18 cellular contexts compared by ENCODE assay signal in the genomic region with DNA sequence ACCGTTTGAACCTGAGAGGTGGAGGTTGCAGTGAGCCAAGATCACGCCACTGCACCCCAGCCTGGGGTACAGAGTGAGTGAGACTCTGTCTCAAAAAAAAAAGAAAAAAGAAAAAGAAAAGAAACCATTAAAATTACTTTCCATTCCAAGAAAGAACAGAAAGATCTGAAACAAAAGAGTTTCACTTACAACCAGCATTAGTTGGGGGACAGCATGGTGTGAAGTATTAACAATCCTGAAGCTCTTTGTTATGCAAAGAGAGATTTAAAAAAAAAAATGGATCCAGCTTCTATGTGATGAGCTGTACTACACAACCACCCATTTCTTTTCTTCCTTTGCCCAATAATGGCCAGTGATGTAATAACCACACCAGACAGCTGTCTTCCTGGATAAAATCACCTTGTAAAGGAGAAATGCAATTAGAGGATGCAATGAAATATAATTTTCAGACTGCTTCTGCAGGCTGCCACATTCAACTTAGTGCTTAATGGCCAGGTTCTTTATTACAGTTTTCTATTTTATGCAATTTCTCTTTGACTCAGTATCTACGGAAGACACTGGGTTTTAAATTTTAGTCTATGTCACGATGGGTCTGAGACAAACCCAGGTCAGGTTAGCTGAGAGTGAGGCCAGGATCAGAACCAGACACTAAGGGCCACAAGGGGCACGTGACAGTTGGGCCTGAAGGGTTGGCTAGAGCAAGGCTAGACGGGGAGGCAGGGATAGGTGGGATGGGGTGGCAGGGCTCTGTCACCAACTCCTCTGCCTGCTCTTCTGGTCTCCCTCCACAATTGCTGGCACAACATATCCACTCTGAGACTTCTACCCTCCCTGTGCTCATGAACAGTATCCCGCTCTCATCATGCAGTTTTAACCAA.
DNase-seq lines count a peak whose midpoint lies in the region; ATAC-seq and TF ChIP-seq lines count a peak whose summit lies in the region.
"Had no signal": no experiment of that assay in that cellular context is flagged by ENCODE, and none has a peak within 500 bp of the region (broad histone marks: within the 10 kb centered on the region; RNA-seq: fewer than 3 reads in every experiment).

No MANE protein-coding gene starts in this region.

- H3K4me3 Mint-ChIP-seq in WTC11 (0 out of 2 replicates have a peak overlapping the region, but pooled peaks have one; percentile 13), natural killer cell (no peak overlapping the region)
- H3K4me3 Mint-ChIP-seq in activated T-helper 2 cell treated with anti-CD3 and anti-CD28 coated beads, Interferon-gamma antibody, Interleukin-2, Interleukin-4, amounts not matched to agents 10 μg/mL and 5 μg/mL and 100 μg/mL, durations not matched to agents 14 hours and 24 hours and 36 hours (ENCODE audit: low read depth), result no peak overlapping the region
- H3K4me3 Mint-ChIP-seq: activated naive CD8-positive, alpha-beta T cell; activated T-cell treated with anti-CD3 and anti-CD28 coated beads, Interleukin-2, amount 50 U/mL, for 4 hours had no signal

- no peak for TF ChIP-seq POLR2A in esophagus muscularis mucosa (IDR thresholded peaks at IDR 0.05; ENCODE audit: low read depth)

- H3K27me3 ChIP-seq in HUES64 (ENCODE audit: insufficient read depth, low read length) (no peaks in the 10 kb centered on the region), esophagus muscularis mucosa (no peaks in the 10 kb centered on the region)
- H3K27me3 ChIP-seq: cardiac muscle cell, tibial nerve had no signal

- peaks cover 9% of the 10 kb centered on the region; the same call in 1 of the 2 replicates for H3K9me3 Mint-ChIP-seq in WTC11
- no peaks in the 10 kb centered on the region for H3K9me3 Mint-ChIP-seq in natural killer cell
- H3K9me3 Mint-ChIP-seq in activated T-helper 2 cell treated with anti-CD3 and anti-CD28 coated beads, Interferon-gamma antibody, Interleukin-2, Interleukin-4, amounts not matched to agents 10 μg/mL and 5 μg/mL and 100 μg/mL, durations not matched to agents 14 hours and 24 hours and 36 hours, result no peaks in the 10 kb centered on the region
- H3K9me3 Mint-ChIP-seq: activated T-cell treated with anti-CD3 and anti-CD28 coated beads, Interleukin-2, amount 50 U/mL, for 4 hours had no signal

- CTCF ChIA-PET in WTC11 (lab: Charles Lee), result interaction anchor here (1.1 to 2.1 kb wide), 4 partner anchors 10 to 256 kb away, joined by 3 to 9 read pairs (median 5); no protein-coding TSS in a partner anchor

- H3K4me1 Mint-ChIP-seq in WTC11, result peaks cover 69% of the 10 kb centered on the region
- peaks cover 62 to 70% of the 10 kb centered on the region in 2 donors for H3K4me1 Mint-ChIP-seq in natural killer cell
- H3K4me1 Mint-ChIP-seq in activated T-helper 2 cell treated with anti-CD3 and anti-CD28 coated beads, Interferon-gamma antibody, Interleukin-2, Interleukin-4, amounts not matched to agents 10 μg/mL and 5 μg/mL and 100 μg/mL, durations not matched to agents 14 hours and 24 hours and 36 hours (ENCODE audit: low read depth), result peaks cover 41% of the 10 kb centered on the region

- POLR2A ChIA-PET in WTC11 (lab: Charles Lee), result no interaction called here

- H3K27ac ChIP-seq in HUES64 (ENCODE audit: low read depth, low read length) (peak overlapping the region; percentile 81), esophagus muscularis mucosa (replicated peaks in 1 of 4) (no peak overlapping the region)
- H3K27ac ChIP-seq: cardiac muscle cell, tibial nerve had no signal

- peak; percentile 45; the same call in 1 of the 2 replicates for ATAC-seq in WTC11
- ATAC-seq in natural killer cell, result no peak
- no peak for ATAC-seq in HG02973 (IDR thresholded peaks at IDR 0.05; ENCODE audit: unreplicated experiment)
- ATAC-seq: activated T-cell treated with anti-CD3 and anti-CD28 coated beads, Interleukin-2, amount 50 U/mL, for 4 hours; HCT116 had no signal

- peak; percentile 41 for DNase-seq in Daoy (ENCODE audit: low read depth)
- no peak for DNase-seq in WTC11 (ENCODE audit: low spot score)
- no peak for DNase-seq in natural killer cell
- no peak for DNase-seq in esophagus muscularis mucosa (ENCODE audit: extremely low spot score)
- no peak for DNase-seq in activated T-helper 2 cell treated with anti-CD3 and anti-CD28 coated beads, Interferon-gamma antibody, Interleukin-2, Interleukin-4, amounts not matched to agents 10 μg/mL and 5 μg/mL and 100 μg/mL, durations not matched to agents 14 hours and 24 hours and 36 hours (ENCODE audit: low spot score)
- DNase-seq: activated CD4-positive, alpha-beta T cell treated with anti-CD3 and anti-CD28 coated beads, Interleukin-2, amount 50 U/mL, for 1 hour; activated T-cell treated with anti-CD3 and anti-CD28 coated beads, Interleukin-2, amount 50 U/mL, for 4 hours; C1 segment of cervical spinal cord; mesendoderm; MM.1S; NCI-H1930; NCI-H510A treated with DMSO at 0.1 percent for 48 hours had no signal

- no peaks in the 10 kb centered on the region; the same call in 1 of the 2 replicates for H3K27me3 Mint-ChIP-seq in WTC11 (ENCODE audit: low read depth)
- H3K27me3 Mint-ChIP-seq in natural killer cell (ENCODE audit: low read depth in 2 of 2), result no peaks in the 10 kb centered on the region
- H3K27me3 Mint-ChIP-seq in activated T-helper 2 cell treated with anti-CD3 and anti-CD28 coated beads, Interferon-gamma antibody, Interleukin-2, Interleukin-4, amounts not matched to agents 10 μg/mL and 5 μg/mL and 100 μg/mL, durations not matched to agents 14 hours and 24 hours and 36 hours (ENCODE audit: low read depth), result no peaks in the 10 kb centered on the region
- H3K27me3 Mint-ChIP-seq: activated naive CD8-positive, alpha-beta T cell had no signal

- H3K9ac ChIP-seq in HUES64 (ENCODE audit: low read depth, low read length), result no peak overlapping the region; the same call in 1 of the 2 replicates

- H3K9me3 ChIP-seq in HUES64 (ENCODE audit: insufficient read depth, low read depth, low read length), result no peaks in the 10 kb centered on the region
- H3K9me3 ChIP-seq in esophagus muscularis mucosa, result no peaks in the 10 kb centered on the region
- H3K9me3 ChIP-seq: tibial nerve had no signal

- WGBS in HUES64, result 70% methylated on average over 7 of the region's 7 CpGs
- 89% methylated on average over 7 of the region's 7 CpGs for WGBS in esophagus muscularis mucosa

- intact Hi-C loops in natural killer cell (cut with micrococcal nuclease), result no loop called here
- intact Hi-C loops in esophagus muscularis mucosa (cut with DNase I), result no loop called here
- intact Hi-C loops in activated T-helper 2 cell treated with anti-CD3 and anti-CD28 coated beads, Interferon-gamma antibody, Interleukin-2, Interleukin-4, amounts not matched to agents 10 μg/mL and 5 μg/mL and 100 μg/mL, durations not matched to agents 14 hours and 24 hours and 36 hours (cut with micrococcal nuclease), result loop anchor here (5.0 to 10.0 kb wide), 3 partner anchors 158 to 352 kb away; a partner anchor contains a TSS

- H3K36me3 ChIP-seq in HUES64 (ENCODE audit: insufficient read depth, low read length) (no peaks in the 10 kb centered on the region), esophagus muscularis mucosa (no peaks in the 10 kb centered on the region)
- H3K36me3 ChIP-seq: cardiac muscle cell had no signal

- no peak overlapping the region for H3K4me3 ChIP-seq in HUES64 (ENCODE audit: low read length)
- no peak overlapping the region for H3K4me3 ChIP-seq in esophagus muscularis mucosa
- H3K4me3 ChIP-seq: cardiac muscle cell, tibial nerve had no signal

- H3K27ac Mint-ChIP-seq in WTC11, result peak overlapping the region; percentile 67
- H3K27ac Mint-ChIP-seq in natural killer cell, result peak overlapping the region; percentile 37 to 52
- H3K27ac Mint-ChIP-seq in activated T-helper 2 cell treated with anti-CD3 and anti-CD28 coated beads, Interferon-gamma antibody, Interleukin-2, Interleukin-4, amounts not matched to agents 10 μg/mL and 5 μg/mL and 100 μg/mL, durations not matched to agents 14 hours and 24 hours and 36 hours, result no peak overlapping the region

- H3K36me3 Mint-ChIP-seq in WTC11 (peaks cover 11% of the 10 kb centered on the region), natural killer cell (no peaks in the 10 kb centered on the region)
- H3K36me3 Mint-ChIP-seq in activated T-helper 2 cell treated with anti-CD3 and anti-CD28 coated beads, Interferon-gamma antibody, Interleukin-2, Interleukin-4, amounts not matched to agents 10 μg/mL and 5 μg/mL and 100 μg/mL, durations not matched to agents 14 hours and 24 hours and 36 hours (ENCODE audit: low read depth), result peaks cover 16% of the 10 kb centered on the region

- TF ChIP-seq CTCF in WTC11 (IDR thresholded peaks at IDR 0.05), result no peak
- TF ChIP-seq CTCF in natural killer cell (IDR thresholded peaks at IDR 0.05), result no peak
- TF ChIP-seq CTCF in esophagus muscularis mucosa (IDR thresholded peaks at IDR 0.05), result no peak

- H3K4me1 ChIP-seq in HUES64 (ENCODE audit: insufficient read depth, low read length) (peaks cover 57% of the 10 kb centered on the region), esophagus muscularis mucosa (peaks cover 7 to 18% (median 12%) of the 10 kb centered on the region in 4 donors)

- no peak for TF ChIP-seq EP300 in esophagus muscularis mucosa (IDR thresholded peaks at IDR 0.05)

TF ChIP-seq in WTC11, 78 proteins besides CTCF, POLR2A, EP300 and RAD21 (continues in another document):
- TF ChIP-seq, protein P1, sequence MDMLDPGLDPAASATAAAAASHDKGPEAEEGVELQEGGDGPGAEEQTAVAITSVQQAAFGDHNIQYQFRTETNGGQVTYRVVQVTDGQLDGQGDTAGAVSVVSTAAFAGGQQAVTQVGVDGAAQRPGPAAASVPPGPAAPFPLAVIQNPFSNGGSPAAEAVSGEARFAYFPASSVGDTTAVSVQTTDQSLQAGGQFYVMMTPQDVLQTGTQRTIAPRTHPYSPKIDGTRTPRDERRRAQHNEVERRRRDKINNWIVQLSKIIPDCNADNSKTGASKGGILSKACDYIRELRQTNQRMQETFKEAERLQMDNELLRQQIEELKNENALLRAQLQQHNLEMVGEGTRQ (CRISPR knock-in tag; IDR thresholded peaks at IDR 0.05), result peak; percentile 83
- TF ChIP-seq TCF7 (CRISPR knock-in tag; IDR thresholded peaks at IDR 0.05; ENCODE audit: low read depth) (no peak), MYBL2 (CRISPR knock-in tag; IDR thresholded peaks at IDR 0.05) (no peak), EMX1 (CRISPR knock-in tag; IDR thresholded peaks at IDR 0.05) (no peak), ESRRA (CRISPR knock-in tag; IDR thresholded peaks at IDR 0.05; ENCODE audit: borderline replicate concordance) (no peak), ZNF138 (CRISPR knock-in tag; conservative IDR thresholded peaks at IDR 0.05) (no peak), NR3C1 (CRISPR knock-in tag; conservative IDR thresholded peaks at IDR 0.05; ENCODE audit: low read depth) (no peak), ZBTB21 (CRISPR knock-in tag; IDR thresholded peaks at IDR 0.05; ENCODE audit: borderline replicate concordance) (no peak)
- TF ChIP-seq, protein P2, sequence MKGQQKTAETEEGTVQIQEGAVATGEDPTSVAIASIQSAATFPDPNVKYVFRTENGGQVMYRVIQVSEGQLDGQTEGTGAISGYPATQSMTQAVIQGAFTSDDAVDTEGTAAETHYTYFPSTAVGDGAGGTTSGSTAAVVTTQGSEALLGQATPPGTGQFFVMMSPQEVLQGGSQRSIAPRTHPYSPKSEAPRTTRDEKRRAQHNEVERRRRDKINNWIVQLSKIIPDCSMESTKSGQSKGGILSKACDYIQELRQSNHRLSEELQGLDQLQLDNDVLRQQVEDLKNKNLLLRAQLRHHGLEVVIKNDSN (CRISPR knock-in tag; IDR thresholded peaks at IDR 0.05), result peak; percentile 71
